Comparison of ENCODE assay signal across 24 cellular contexts in the genomic region with DNA sequence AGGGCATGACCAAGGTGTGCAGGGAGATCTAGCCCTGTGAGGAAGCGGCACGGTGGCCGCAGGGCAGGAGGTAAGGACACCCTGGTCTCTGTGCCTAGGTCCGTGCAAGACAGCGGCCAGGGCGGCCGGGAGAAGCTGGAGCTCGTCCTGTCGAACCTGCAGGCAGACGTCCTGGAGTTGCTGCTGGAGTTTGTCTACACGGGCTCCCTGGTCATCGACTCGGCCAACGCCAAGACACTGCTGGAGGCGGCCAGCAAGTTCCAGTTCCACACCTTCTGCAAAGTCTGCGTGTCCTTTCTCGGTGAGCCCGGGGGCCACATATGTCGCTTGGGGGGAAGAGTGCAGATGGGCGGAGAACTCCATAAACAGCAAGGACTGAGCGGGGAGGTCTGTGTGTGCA.
"Had no signal": no experiment of that assay in that cellular context is flagged by ENCODE, and none has a peak within 500 bp of the region (broad histone marks: within the 10 kb centered on the region; RNA-seq: fewer than 3 reads in every experiment).

No MANE protein-coding gene starts in this region.

- DNase-seq: activated B cell treated with CpG ODN at 0.5 μM for 24 hours; activated naive CD4-positive, alpha-beta T cell; activated naive CD8-positive, alpha-beta T cell treated with anti-CD3 and anti-CD28 coated beads for 36 hours; activated T-cell treated with anti-CD3 and anti-CD28 coated beads for 4 hours; activated T-cell treated with anti-CD3 and anti-CD28 coated beads, Interleukin-2, amount 50 U/mL, for 72 hours; adrenal gland; cortex of kidney; effector memory CD8-positive, alpha-beta T cell; erythroblast; gastrocnemius medialis; kidney; naive thymus-derived CD4-positive, alpha-beta T cell; retina; stimulated activated naive CD4-positive, alpha-beta T cell; T-helper 1 cell had no signal

- H3K4me3 Mint-ChIP-seq: activated B cell treated with CpG ODN at 0.5 μM for 24 hours; activated naive CD8-positive, alpha-beta T cell treated with anti-CD3 and anti-CD28 coated beads for 36 hours; activated T-cell treated with anti-CD3 and anti-CD28 coated beads, Interleukin-2, amount 50 U/mL, for 72 hours; brain; effector memory CD8-positive, alpha-beta T cell; naive thymus-derived CD4-positive, alpha-beta T cell; T-helper 2 cell treated with Interferon-gamma antibody and Interleukin-4, amounts not matched to agents 5 μg/mL and 100 μg/mL, for 36 hours had no signal

- H3K4me1 Mint-ChIP-seq: activated B cell treated with CpG ODN at 0.5 μM for 24 hours; activated naive CD8-positive, alpha-beta T cell treated with anti-CD3 and anti-CD28 coated beads for 36 hours; brain had no signal

- H3K4me1 ChIP-seq: adrenal gland, ascending aorta, suprapubic skin, tibial artery had no signal

- ATAC-seq: activated T-cell treated with anti-CD3 and anti-CD28 coated beads, Interleukin-2, amount 50 U/mL, for 72 hours; effector memory CD8-positive, alpha-beta T cell; naive thymus-derived CD4-positive, alpha-beta T cell had no signal

- H3K36me3 Mint-ChIP-seq: activated naive CD8-positive, alpha-beta T cell treated with anti-CD3 and anti-CD28 coated beads for 36 hours had no signal

- H3K79me2 ChIP-seq: hepatocyte had no signal

- H3K4me3 ChIP-seq: adrenal gland, ascending aorta, cardiac muscle cell, gastrocnemius medialis, hepatocyte, lung, suprapubic skin, tibial artery had no signal

- H3K27me3 Mint-ChIP-seq: activated B cell treated with CpG ODN at 0.5 μM for 24 hours; activated naive CD8-positive, alpha-beta T cell treated with anti-CD3 and anti-CD28 coated beads for 36 hours; effector memory CD8-positive, alpha-beta T cell; naive thymus-derived CD4-positive, alpha-beta T cell; progenitor cell of endocrine pancreas had no signal

- H3K27ac ChIP-seq: ascending aorta, cardiac muscle cell, hepatocyte, suprapubic skin, tibial artery had no signal

- H3K9me3 ChIP-seq: adrenal gland, ascending aorta, gastrocnemius medialis, suprapubic skin, tibial artery had no signal

- H3K27ac Mint-ChIP-seq: activated B cell treated with CpG ODN at 0.5 μM for 24 hours; activated naive CD8-positive, alpha-beta T cell treated with anti-CD3 and anti-CD28 coated beads for 36 hours; activated T-cell treated with anti-CD3 and anti-CD28 coated beads, Interleukin-2, amount 50 U/mL, for 72 hours; effector memory CD8-positive, alpha-beta T cell; T-helper 2 cell treated with Interferon-gamma antibody and Interleukin-4, amounts not matched to agents 5 μg/mL and 100 μg/mL, for 36 hours had no signal

- H3K36me3 ChIP-seq: cardiac muscle cell had no signal

- H3K9me3 Mint-ChIP-seq: activated B cell treated with CpG ODN at 0.5 μM for 24 hours; activated naive CD8-positive, alpha-beta T cell treated with anti-CD3 and anti-CD28 coated beads for 36 hours; activated T-cell treated with anti-CD3 and anti-CD28 coated beads, Interleukin-2, amount 50 U/mL, for 72 hours; brain; effector memory CD8-positive, alpha-beta T cell; T-helper 2 cell treated with Interferon-gamma antibody and Interleukin-4, amounts not matched to agents 5 μg/mL and 100 μg/mL, for 36 hours had no signal

- H3K4me2 ChIP-seq: hepatocyte had no signal

- H3K27me3 ChIP-seq: adrenal gland, ascending aorta, cardiac muscle cell, gastrocnemius medialis, hepatocyte, suprapubic skin, tibial artery had no signal
